ENCODE assay signal across 8 cellular contexts in the genomic region with DNA sequence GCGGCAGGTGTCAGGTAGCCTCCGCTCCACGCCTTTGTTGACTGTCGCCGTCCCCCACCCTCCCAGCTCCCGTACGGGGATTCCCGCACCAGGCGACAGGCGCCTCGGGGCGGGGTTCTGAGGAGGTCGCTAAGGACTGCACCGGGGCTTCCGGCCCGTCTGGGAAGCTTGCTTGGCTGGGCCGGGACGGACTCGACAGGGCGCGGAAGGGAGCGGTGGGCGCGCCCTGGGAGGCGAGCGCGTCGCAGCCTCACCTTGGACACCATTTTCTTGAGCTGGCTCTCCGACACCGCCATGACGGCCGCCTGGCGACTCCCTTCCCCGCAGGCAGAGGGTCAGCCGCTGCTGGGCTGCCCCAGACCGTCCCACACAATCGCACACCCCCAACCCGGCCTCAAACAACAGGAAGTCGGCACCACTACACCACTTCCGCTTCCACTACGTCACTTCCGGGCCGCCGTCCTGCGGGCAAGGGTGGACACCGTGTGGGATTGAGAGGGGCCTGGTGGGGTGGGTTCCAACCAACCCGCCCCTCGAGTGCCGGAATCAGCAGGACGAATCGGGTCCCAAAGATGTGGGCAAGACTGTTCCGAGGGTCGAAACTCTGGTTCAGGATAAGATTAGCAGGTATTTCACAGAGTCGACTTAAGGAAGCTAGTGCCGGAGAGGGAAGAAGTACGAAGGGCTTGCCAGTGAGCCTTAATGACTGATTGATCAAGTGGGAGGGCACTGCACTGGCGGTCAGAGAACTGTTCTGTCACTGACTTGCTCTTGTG. TPM values are rescaled to one million over a fixed set of nuclear protein-coding genes. Genes with fewer than 3 reads are reported as not detected.
A peak's percentile ranks its signal among the peaks of the same experiment; 100 is the strongest.
DNase-seq lines count a peak whose midpoint lies in the region; ATAC-seq and TF ChIP-seq lines count a peak whose summit lies in the region.

A gene with protein sequence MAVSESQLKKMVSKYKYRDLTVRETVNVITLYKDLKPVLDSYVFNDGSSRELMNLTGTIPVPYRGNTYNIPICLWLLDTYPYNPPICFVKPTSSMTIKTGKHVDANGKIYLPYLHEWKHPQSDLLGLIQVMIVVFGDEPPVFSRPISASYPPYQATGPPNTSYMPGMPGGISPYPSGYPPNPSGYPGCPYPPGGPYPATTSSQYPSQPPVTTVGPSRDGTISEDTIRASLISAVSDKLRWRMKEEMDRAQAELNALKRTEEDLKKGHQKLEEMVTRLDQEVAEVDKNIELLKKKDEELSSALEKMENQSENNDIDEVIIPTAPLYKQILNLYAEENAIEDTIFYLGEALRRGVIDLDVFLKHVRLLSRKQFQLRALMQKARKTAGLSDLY (minus strand): TSS at position 422 of the 776 bp plus-strand sequence. CDS start 126 bp downstream, at position 296.

- H3K4me1 ChIP-seq in CD4-positive, CD25-positive, alpha-beta regulatory T cell (ENCODE audit: control insufficient read depth, insufficient read depth, low read length, poor library complexity, severe bottlenecking): peaks cover 30% of the 10 kb centered on the region
- peaks cover 5 to 43% of the 10 kb centered on the region in 2 donors for H3K4me1 ChIP-seq in left lung

- H3K4me1 Mint-ChIP-seq in CD4-positive, CD25-positive, alpha-beta regulatory T cell: peaks cover 28 to 61% (median 47%) of the 10 kb centered on the region in 4 donors

- H3K27ac ChIP-seq in CD4-positive, CD25-positive, alpha-beta regulatory T cell (ENCODE audit: insufficient read depth, low read length, poor library complexity, severe bottlenecking): peak within 1 kb of the TSS; percentile 100
- H3K27ac ChIP-seq in left lung: peak within 1 kb of the TSS; percentile 95 to 100

- intact Hi-C loops in left lung (cut with DNase I): no loop called here

- H3K9me3 ChIP-seq in CD4-positive, CD25-positive, alpha-beta regulatory T cell (ENCODE audit: control insufficient read depth in 2 of 2, low read length in 2 of 2): no peaks in the 10 kb centered on the region
- no peaks in the 10 kb centered on the region for H3K9me3 ChIP-seq in left lung

- H3K36me3 Mint-ChIP-seq in CD4-positive, CD25-positive, alpha-beta regulatory T cell: peaks cover 19% of the 10 kb centered on the region

- H3K4me3 ChIP-seq in CD4-positive, CD25-positive, alpha-beta regulatory T cell (ENCODE audit: low read depth, low read length): peak within 1 kb of the TSS; percentile 97
- H3K4me3 ChIP-seq in left lung: peak within 1 kb of the TSS; percentile 84 to 85

- peaks cover 7% of the 10 kb centered on the region for H3K36me3 ChIP-seq in CD4-positive, CD25-positive, alpha-beta regulatory T cell (ENCODE audit: control insufficient read depth, insufficient read depth, low read length)
- H3K36me3 ChIP-seq in left lung: peaks cover 0 to 12% of the 10 kb centered on the region in 2 donors

- peaks cover 5% of the 10 kb centered on the region for H3K27me3 Mint-ChIP-seq in CD4-positive, CD25-positive, alpha-beta regulatory T cell

- H3K27me3 ChIP-seq in CD4-positive, CD25-positive, alpha-beta regulatory T cell (ENCODE audit: control insufficient read depth, insufficient read depth, low read length): no peaks in the 10 kb centered on the region
- H3K27me3 ChIP-seq in left lung: no peaks in the 10 kb centered on the region

- no peak for TF ChIP-seq CTCF in left lung (IDR thresholded peaks at IDR 0.05)

- peak within 1 kb of the TSS; percentile 96 to 100 (median 100) for H3K4me3 Mint-ChIP-seq in CD4-positive, CD25-positive, alpha-beta regulatory T cell

- no peaks in the 10 kb centered on the region for H3K9me3 Mint-ChIP-seq in CD4-positive, CD25-positive, alpha-beta regulatory T cell

- peak; percentile 88 to 89 for ATAC-seq in CD4-positive, CD25-positive, alpha-beta regulatory T cell (ENCODE audit: low read depth in 2 of 2)
- ATAC-seq in GM19438 (IDR thresholded peaks at IDR 0.05; ENCODE audit: low read depth, unreplicated experiment) (peak; percentile 96), HG03571 (IDR thresholded peaks at IDR 0.05; ENCODE audit: unreplicated experiment) (peak; percentile 94), left lung (peak; percentile 98)

- DNase-seq in CD4-positive, CD25-positive, alpha-beta regulatory T cell: peak; percentile 88 to 94 (median 91)
- DNase-seq in NCI-H774 (lab: John Stamatoyannopoulos, UW): peak; percentile 88
- DNase-seq in activated CD4-positive, alpha-beta T cell treated with anti-CD3 and anti-CD28 coated beads, Interleukin-2, amount 50 U/mL, for 4 hours: peak; percentile 87
- DNase-seq in dermis blood vessel endothelial cell: peak; percentile 98
- peak; percentile 95 to 97 for DNase-seq in left lung
- peak; percentile 86 for DNase-seq in stimulated activated CD4-positive, alpha-beta T cell treated with anti-CD3 and anti-CD28 coated beads, Interleukin-2, amount 100 ng/mL, for 4 hours (ENCODE audit: low read depth)

- H3K27ac Mint-ChIP-seq in CD4-positive, CD25-positive, alpha-beta regulatory T cell: peak within 1 kb of the TSS; percentile 99 to 100 (median 100)

RNA-seq across cellular contexts. Expression of the gene that starts here (rescaled TPM):
- 18.8 TPM for total RNA-seq in CD4-positive, CD25-positive, alpha-beta regulatory T cell
- 10 to 100 TPM; 62.8 to 87.2 (median 79.2) TPM for polyA plus RNA-seq in CD4-positive, CD25-positive, alpha-beta regulatory T cell
- total RNA-seq in dermis blood vessel endothelial cell (45.3 and 68.2 TPM in 2 replicates), left lung (10 to 100 TPM; 50.5 to 52.8 TPM)

Comparison
In these comparisons a context has a peak if more than half of its experiments do, and no peak if none do; other contexts are left out.
1. Peak in every context shown above with its lines: DNase-seq, ATAC-seq, H3K4me3 ChIP-seq and H3K27ac ChIP-seq.